ENCODE assay signal across 13 cellular contexts in the genomic region with DNA sequence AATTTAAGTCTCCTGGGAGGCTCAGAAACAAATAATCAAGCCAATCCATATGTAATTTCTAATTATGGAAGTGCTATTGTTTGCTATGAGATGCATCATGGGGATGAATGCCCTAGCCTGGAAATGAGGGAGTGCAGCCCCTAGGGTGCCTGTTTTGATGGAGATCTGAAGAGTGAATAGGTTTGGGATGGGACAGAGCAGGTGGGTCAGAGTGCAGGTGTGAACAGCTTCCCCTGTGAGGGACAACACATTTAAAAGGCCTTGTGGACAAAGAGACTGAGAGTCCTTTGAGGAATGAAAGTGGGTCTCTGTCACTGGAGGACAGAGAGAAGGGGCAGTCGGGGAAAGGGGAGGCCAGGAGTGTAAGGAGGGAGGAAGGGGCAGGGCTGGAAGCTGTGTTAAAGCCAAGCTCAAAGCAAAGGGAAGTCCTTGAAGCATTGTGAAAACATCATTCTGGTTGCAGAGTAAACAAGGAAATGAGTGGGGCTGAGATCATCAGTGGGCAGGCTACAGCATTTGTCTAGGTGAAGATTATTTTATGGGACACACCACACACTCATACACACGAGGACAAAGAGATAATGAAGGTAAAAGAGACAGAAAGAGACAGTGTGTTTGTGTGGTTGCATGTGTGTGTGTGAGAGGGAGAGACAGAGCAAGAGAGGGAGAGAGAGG.
DNase-seq lines count a peak whose midpoint lies in the region; ATAC-seq, FAIRE-seq and TF ChIP-seq lines count a peak whose summit lies in the region.
"Had no signal": no experiment of that assay in that cellular context is flagged by ENCODE, and none has a peak within 500 bp of the region (broad histone marks: within the 10 kb centered on the region; RNA-seq: fewer than 3 reads in every experiment).

No MANE protein-coding gene starts in this region.

- H3K36me3 ChIP-seq in endothelial cell of umbilical vein (ENCODE audit: control insufficient read depth in 2 of 2, extremely low read depth in 1 of 2, insufficient read depth in 2 of 2, low read length in 2 of 2) = no peaks in the 10 kb centered on the region
- H3K36me3 ChIP-seq in gastroesophageal sphincter = no peaks in the 10 kb centered on the region
- H3K36me3 ChIP-seq: right lobe of liver had no signal

- no peak overlapping the region for H3K27ac ChIP-seq in endothelial cell of umbilical vein (ENCODE audit: insufficient read depth, low read depth, low read length)
- no peak overlapping the region for H3K27ac ChIP-seq in gastroesophageal sphincter
- H3K27ac ChIP-seq: KMS-11, right lobe of liver had no signal

- WGBS in gastroesophageal sphincter (ENCODE audit: low coverage in 1 of 2), 2 donors = 23 to 44% methylated on average over 1 to 2 of the region's 2 CpGs

- no peaks in the 10 kb centered on the region for H3K9me1 ChIP-seq in endothelial cell of umbilical vein (replicated peaks; ENCODE audit: control insufficient read depth, extremely low read depth, insufficient read depth, low read length)

- POLR2A ChIA-PET in endothelial cell of umbilical vein (lab: Charles Lee) = no interaction called here

- H3K4me3 ChIP-seq in endothelial cell of umbilical vein (replicated peaks in 1 of 3; ENCODE audit: insufficient read depth in 1 of 3, low read depth in 1 of 3, low read length in 3 of 3) = no peak overlapping the region
- H3K4me3 ChIP-seq in skeletal muscle cell (ENCODE audit: low read depth, low read length) = no peak overlapping the region
- H3K4me3 ChIP-seq in gastroesophageal sphincter = no peak overlapping the region
- H3K4me3 ChIP-seq: right lobe of liver had no signal

- H3K4me2 ChIP-seq in endothelial cell of umbilical vein (ENCODE audit: insufficient read depth, low read length) = no peak overlapping the region
- H3K4me2 ChIP-seq: KMS-11 had no signal

- no peaks in the 10 kb centered on the region for H3K36me3 Mint-ChIP-seq in immature natural killer cell
- H3K36me3 Mint-ChIP-seq: activated naive CD4-positive, alpha-beta T cell treated with anti-CD3 and anti-CD28 coated beads, Interleukin-2, amount 50 U/mL, for 72 hours had no signal

- H3K27me3 Mint-ChIP-seq in immature natural killer cell (ENCODE audit: low read depth in 3 of 3) = peaks cover 0 to 1% (median 0%) of the 10 kb centered on the region in 3 donors

- dilution Hi-C loops in endothelial cell of umbilical vein (cut with MboI; ENCODE audit: extremely low pct_ligation_motif_present, low sequenced_read_pairs) = no loop called here

- no peak overlapping the region for H3K27ac Mint-ChIP-seq in immature natural killer cell
- H3K27ac Mint-ChIP-seq: activated naive CD4-positive, alpha-beta T cell treated with anti-CD3 and anti-CD28 coated beads, Interleukin-2, amount 50 U/mL, for 72 hours had no signal

- TF ChIP-seq CTCF in endothelial cell of umbilical vein (IDR thresholded peaks at IDR 0.05; ENCODE audit: extremely low read depth in 1 of 2, insufficient read depth in 1 of 2, low read depth in 1 of 2, low read length in 2 of 2) = no peak
- TF ChIP-seq CTCF in gastroesophageal sphincter (IDR thresholded peaks at IDR 0.05) = no peak

- no peaks in the 10 kb centered on the region for H3K4me1 Mint-ChIP-seq in immature natural killer cell

- H4K20me1 ChIP-seq in endothelial cell of umbilical vein (replicated peaks; ENCODE audit: control insufficient read depth, extremely low read depth, insufficient read depth, low read length) = no peaks in the 10 kb centered on the region

- FAIRE-seq in endothelial cell of umbilical vein (lab: Jason Lieb, UNC) = no peak
- FAIRE-seq: islet of Langerhans had no signal

- intact Hi-C loops in endothelial cell of umbilical vein (cut with micrococcal nuclease) = no loop called here

- H3K79me2 ChIP-seq in endothelial cell of umbilical vein (ENCODE audit: control insufficient read depth, insufficient read depth, low read length) = no peaks in the 10 kb centered on the region

- H2AFZ ChIP-seq in endothelial cell of umbilical vein (ENCODE audit: low read depth, low read length) = no peak overlapping the region

- CTCF ChIA-PET in endothelial cell of umbilical vein (lab: Charles Lee) = no interaction called here

- no peaks in the 10 kb centered on the region for H3K9me3 ChIP-seq in endothelial cell of umbilical vein (replicated peaks; ENCODE audit: control insufficient read depth, insufficient read depth, low read length)
- H3K9me3 ChIP-seq in gastroesophageal sphincter = peaks cover 0 to 10% (median 0%) of the 10 kb centered on the region in 3 donors
- H3K9me3 ChIP-seq: right lobe of liver had no signal

- ATAC-seq in gastroesophageal sphincter (no peak), GM21786 (IDR thresholded peaks at IDR 0.05; ENCODE audit: unreplicated experiment) (no peak), GM21360 (IDR thresholded peaks at IDR 0.05; ENCODE audit: unreplicated experiment) (no peak)
- ATAC-seq: activated naive CD4-positive, alpha-beta T cell treated with anti-CD3 and anti-CD28 coated beads, Interleukin-2, amount 50 U/mL, for 72 hours had no signal

- H3K4me3 Mint-ChIP-seq in immature natural killer cell = no peak overlapping the region

- TF ChIP-seq EP300 in gastroesophageal sphincter (IDR thresholded peaks at IDR 0.05) = no peak

- H3K9ac ChIP-seq in endothelial cell of umbilical vein (replicated peaks; ENCODE audit: extremely low read depth, insufficient read depth, low read length) = no peak overlapping the region
- H3K9ac ChIP-seq: KMS-11 had no signal

- no peak for TF ChIP-seq POLR2A in endothelial cell of umbilical vein (IDR thresholded peaks at IDR 0.05; ENCODE audit: low read depth, low read length)
- no peak for TF ChIP-seq POLR2A in gastroesophageal sphincter (IDR thresholded peaks at IDR 0.05)

- BruUV-seq in endothelial cell of umbilical vein (replicated peaks; lab: Mats Ljungman, UMichigan) = no TSS peak

- H3K4me1 ChIP-seq in endothelial cell of umbilical vein (ENCODE audit: control insufficient read depth, extremely low read depth, insufficient read depth, low read length) (no peaks in the 10 kb centered on the region), gastroesophageal sphincter (peaks cover 0 to 10% (median 0%) of the 10 kb centered on the region in 3 donors)
- H3K4me1 ChIP-seq: right lobe of liver had no signal

- peaks cover 0 to 2% (median 0%) of the 10 kb centered on the region in 6 donors for H3K9me3 Mint-ChIP-seq in immature natural killer cell

- H3K27me3 ChIP-seq in endothelial cell of umbilical vein (ENCODE audit: control insufficient read depth in 2 of 2, insufficient read depth in 2 of 2, low read length in 2 of 2) (no peaks in the 10 kb centered on the region), gastroesophageal sphincter (no peaks in the 10 kb centered on the region)
- H3K27me3 ChIP-seq: right lobe of liver had no signal

- DNase-seq in HK-2 (ENCODE audit: unreplicated experiment) (peak; percentile 10), NCI-H69 (lab: John Stamatoyannopoulos, UW) (peak; percentile 93), endothelial cell of umbilical vein (ENCODE audit: low read depth, low spot score) (peak; percentile 1), skeletal muscle cell (ENCODE audit: low read depth) (peak; percentile 16), immature natural killer cell (no peak)
- DNase-seq: right lobe of liver, T-helper 9 cell had no signal

TF ChIP-seq in endothelial cell of umbilical vein, 7 proteins besides CTCF, POLR2A, EP300 and RAD21:
- TF ChIP-seq, protein P1, sequence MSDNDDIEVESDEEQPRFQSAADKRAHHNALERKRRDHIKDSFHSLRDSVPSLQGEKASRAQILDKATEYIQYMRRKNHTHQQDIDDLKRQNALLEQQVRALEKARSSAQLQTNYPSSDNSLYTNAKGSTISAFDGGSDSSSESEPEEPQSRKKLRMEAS (IDR thresholded peaks at IDR 0.05; ENCODE audit: insufficient read depth, insufficient read length) = no peak
TF ChIP-seq in endothelial cell of umbilical vein: peak in this region for 0.

Comparison
In these comparisons a context has a peak if more than half of its experiments do, and no peak if none do; other contexts are left out.
1. DNase-seq: peak in HK-2 (single experiment), NCI-H69 (single experiment), endothelial cell of umbilical vein (single experiment) and skeletal muscle cell (single experiment); none in immature natural killer cell (0 of 3).